Comparison of ENCODE assay signal across 8 cellular contexts in the genomic region with DNA sequence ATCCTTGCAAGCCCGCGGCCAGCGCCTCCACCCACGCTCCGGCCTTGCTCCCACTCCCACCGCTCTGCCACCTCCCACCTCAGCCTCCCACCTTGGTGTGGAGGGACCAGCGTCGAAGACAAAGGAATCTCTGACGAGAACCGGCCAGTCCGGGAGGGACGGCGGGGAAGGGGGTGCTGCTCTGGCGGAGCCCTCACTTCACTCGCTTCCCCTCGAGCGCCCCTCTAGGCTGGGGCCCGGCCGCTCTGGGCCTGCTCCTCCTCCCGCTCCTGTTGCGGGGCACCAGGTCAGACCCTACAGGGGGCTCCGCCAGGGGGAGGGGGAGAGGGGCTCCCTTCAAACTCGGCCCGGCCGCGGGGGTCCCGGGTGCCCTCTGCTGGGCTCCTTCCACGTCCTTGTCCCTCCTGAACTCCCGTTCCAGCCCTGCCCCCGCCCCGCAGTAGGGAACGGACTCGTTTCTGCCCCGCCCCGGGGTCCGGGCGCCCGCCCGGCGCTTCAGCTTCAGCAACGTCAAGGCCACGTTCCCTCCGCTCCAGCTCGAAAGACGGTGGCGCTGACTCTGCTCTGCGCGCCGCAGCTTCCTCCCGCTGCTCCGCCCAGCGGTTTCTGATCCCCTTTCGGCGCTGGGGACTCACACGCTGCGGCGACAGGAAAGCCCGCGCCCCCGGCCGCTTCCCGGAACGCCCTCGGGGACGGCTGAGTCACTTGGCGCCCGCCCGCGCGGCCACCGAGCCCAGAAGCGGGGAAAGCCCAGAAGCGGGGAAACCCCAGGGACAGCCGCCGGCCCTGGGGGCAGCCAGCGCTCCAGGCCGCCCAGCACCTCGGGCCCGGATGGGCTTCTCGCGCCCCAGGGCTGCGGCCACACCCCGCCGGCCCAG. TPM values are rescaled to one million over a fixed set of nuclear protein-coding genes. Genes with fewer than 3 reads are reported as not detected.
DNase-seq lines count a peak whose midpoint lies in the region; FAIRE-seq and TF ChIP-seq lines count a peak whose summit lies in the region.

No MANE protein-coding gene starts in this region.

- DNase-seq in H4 (ENCODE audit: low spot score) (peak; percentile 82), LNCaP clone FGC (ENCODE audit: low read depth) (peak; percentile 22), SHP77 treated with DMSO at 0.1 percent for 48 hours (lab: John Stamatoyannopoulos, UW) (peak; percentile 10), activated gamma-delta T cell treated with Interleukin-2 at 50 U/mL for 16 hours (peak; percentile 80), frontal cortex (ENCODE audit: low spot score in 2 of 2) (peak; percentile 65 to 82), superior temporal gyrus (ENCODE audit: extremely low spot score) (peak; percentile 41)

- no peak for FAIRE-seq in frontal cortex (lab: Jason Lieb, UNC)

- H3K4me3 ChIP-seq in LNCaP clone FGC (ENCODE audit: low read depth, low read length), result peak overlapping the region; percentile 52
- H3K4me3 ChIP-seq in neutrophil (ENCODE audit: low read depth in 1 of 2, low read length in 1 of 2), result peak overlapping the region; percentile 65 to 73

- H3K4me1 ChIP-seq in ES-I3 (ENCODE audit: insufficient read depth, low read length) (peaks cover 14% of the 10 kb centered on the region), neutrophil (ENCODE audit: control insufficient read depth in 1 of 2, insufficient read depth in 1 of 2, low read depth in 1 of 2, low read length in 1 of 2) (peaks cover 8% of the 10 kb centered on the region in 2 experiments)

- H3K36me3 ChIP-seq in ES-I3 (ENCODE audit: insufficient read depth, low read length), result no peaks in the 10 kb centered on the region
- no peaks in the 10 kb centered on the region for H3K36me3 ChIP-seq in neutrophil

- H3K9ac ChIP-seq in ES-I3 (ENCODE audit: low read depth, low read length), result peak overlapping the region; percentile 86

- H3K9me3 ChIP-seq in ES-I3 (ENCODE audit: control insufficient read depth, insufficient read depth, low read length), result no peaks in the 10 kb centered on the region
- no peaks in the 10 kb centered on the region for H3K9me3 ChIP-seq in neutrophil

- TF ChIP-seq CTCF in LNCaP clone FGC (IDR thresholded peaks at IDR 0.05; ENCODE audit: control insufficient read depth, extremely low read depth, insufficient read depth), result no peak
- TF ChIP-seq CTCF in neutrophil (IDR thresholded peaks at IDR 0.05), result no peak

- peak overlapping the region; percentile 70 for H3K27ac ChIP-seq in neutrophil

- no peaks in the 10 kb centered on the region for H3K27me3 ChIP-seq in neutrophil

RNA-seq across cellular contexts. Expression of a gene that starts 28.6 kb away (rescaled TPM):
- total RNA-seq in H4 (2014; rRNA removed; shearing (Covaris generic)), result 4.5 and 6.9 TPM in 2 replicates
- total RNA-seq in frontal cortex, result 2.0 TPM

Comparison
In these comparisons a context has a peak if more than half of its experiments do, and no peak if none do; other contexts are left out.
1. Peak in every context shown above with its lines: DNase-seq, H3K4me3 ChIP-seq and H3K27ac ChIP-seq.
2. DNase-seq: peak in every context shown above with its lines; median percentile 82 in H4; 80 in activated gamma-delta T cell treated with Interleukin-2 at 50 U/mL for 16 hours; 74 in frontal cortex; 41 in superior temporal gyrus; 22 in LNCaP clone FGC; 10 in SHP77 treated with DMSO at 0.1 percent for 48 hours.